1 cellular context compared by ENCODE assay signal in the genomic region with DNA sequence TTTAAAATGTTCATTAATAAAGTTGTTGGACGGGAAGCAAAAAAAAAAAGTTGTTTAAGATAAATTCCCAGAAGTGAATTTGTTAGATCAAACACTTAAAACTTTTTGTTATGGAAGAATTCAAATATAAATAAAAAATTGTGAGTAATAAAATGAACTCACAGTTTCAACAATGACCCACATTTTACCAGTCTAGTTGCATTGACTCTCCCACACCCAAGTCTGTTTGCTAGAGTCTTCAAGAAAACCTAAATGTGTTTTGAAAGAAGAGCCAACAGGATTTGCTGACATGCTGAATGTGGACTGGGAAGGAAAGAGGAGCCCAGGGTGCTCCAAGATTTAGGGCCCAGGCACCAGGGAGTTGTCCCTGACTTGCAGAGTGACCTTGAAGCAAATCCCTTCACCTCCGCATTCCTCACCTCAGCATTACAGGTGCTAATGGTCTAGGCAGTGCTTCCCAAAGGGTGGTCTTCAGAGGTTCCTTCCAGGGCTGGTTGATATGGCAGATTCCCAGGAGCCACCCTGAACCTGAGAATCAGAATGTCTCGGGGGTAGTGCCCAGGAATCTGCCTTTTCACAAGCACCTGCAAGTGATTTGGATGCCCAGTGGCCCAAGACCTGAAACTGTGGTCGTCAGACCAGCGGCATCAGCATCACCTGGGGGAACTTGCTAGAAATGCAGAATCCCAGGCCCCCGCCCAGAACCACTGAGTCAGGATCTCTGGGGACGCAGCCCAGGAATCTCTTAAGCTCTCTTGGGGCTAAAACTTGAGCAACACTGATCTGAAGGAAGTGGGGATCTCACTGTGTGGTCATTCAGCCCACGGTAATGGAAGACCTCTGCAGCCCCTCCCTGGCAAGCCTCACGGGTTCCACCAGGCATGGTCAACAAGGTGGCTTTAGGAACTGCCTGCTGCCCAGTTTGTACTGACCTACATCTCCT.
TF ChIP-seq lines count a peak whose summit lies in the region.

No MANE protein-coding gene starts in this region.

TF ChIP-seq in GM23338, 12 proteins besides CTCF, POLR2A, EP300 and RAD21 (continued from another document):
- TF ChIP-seq, protein P1, sequence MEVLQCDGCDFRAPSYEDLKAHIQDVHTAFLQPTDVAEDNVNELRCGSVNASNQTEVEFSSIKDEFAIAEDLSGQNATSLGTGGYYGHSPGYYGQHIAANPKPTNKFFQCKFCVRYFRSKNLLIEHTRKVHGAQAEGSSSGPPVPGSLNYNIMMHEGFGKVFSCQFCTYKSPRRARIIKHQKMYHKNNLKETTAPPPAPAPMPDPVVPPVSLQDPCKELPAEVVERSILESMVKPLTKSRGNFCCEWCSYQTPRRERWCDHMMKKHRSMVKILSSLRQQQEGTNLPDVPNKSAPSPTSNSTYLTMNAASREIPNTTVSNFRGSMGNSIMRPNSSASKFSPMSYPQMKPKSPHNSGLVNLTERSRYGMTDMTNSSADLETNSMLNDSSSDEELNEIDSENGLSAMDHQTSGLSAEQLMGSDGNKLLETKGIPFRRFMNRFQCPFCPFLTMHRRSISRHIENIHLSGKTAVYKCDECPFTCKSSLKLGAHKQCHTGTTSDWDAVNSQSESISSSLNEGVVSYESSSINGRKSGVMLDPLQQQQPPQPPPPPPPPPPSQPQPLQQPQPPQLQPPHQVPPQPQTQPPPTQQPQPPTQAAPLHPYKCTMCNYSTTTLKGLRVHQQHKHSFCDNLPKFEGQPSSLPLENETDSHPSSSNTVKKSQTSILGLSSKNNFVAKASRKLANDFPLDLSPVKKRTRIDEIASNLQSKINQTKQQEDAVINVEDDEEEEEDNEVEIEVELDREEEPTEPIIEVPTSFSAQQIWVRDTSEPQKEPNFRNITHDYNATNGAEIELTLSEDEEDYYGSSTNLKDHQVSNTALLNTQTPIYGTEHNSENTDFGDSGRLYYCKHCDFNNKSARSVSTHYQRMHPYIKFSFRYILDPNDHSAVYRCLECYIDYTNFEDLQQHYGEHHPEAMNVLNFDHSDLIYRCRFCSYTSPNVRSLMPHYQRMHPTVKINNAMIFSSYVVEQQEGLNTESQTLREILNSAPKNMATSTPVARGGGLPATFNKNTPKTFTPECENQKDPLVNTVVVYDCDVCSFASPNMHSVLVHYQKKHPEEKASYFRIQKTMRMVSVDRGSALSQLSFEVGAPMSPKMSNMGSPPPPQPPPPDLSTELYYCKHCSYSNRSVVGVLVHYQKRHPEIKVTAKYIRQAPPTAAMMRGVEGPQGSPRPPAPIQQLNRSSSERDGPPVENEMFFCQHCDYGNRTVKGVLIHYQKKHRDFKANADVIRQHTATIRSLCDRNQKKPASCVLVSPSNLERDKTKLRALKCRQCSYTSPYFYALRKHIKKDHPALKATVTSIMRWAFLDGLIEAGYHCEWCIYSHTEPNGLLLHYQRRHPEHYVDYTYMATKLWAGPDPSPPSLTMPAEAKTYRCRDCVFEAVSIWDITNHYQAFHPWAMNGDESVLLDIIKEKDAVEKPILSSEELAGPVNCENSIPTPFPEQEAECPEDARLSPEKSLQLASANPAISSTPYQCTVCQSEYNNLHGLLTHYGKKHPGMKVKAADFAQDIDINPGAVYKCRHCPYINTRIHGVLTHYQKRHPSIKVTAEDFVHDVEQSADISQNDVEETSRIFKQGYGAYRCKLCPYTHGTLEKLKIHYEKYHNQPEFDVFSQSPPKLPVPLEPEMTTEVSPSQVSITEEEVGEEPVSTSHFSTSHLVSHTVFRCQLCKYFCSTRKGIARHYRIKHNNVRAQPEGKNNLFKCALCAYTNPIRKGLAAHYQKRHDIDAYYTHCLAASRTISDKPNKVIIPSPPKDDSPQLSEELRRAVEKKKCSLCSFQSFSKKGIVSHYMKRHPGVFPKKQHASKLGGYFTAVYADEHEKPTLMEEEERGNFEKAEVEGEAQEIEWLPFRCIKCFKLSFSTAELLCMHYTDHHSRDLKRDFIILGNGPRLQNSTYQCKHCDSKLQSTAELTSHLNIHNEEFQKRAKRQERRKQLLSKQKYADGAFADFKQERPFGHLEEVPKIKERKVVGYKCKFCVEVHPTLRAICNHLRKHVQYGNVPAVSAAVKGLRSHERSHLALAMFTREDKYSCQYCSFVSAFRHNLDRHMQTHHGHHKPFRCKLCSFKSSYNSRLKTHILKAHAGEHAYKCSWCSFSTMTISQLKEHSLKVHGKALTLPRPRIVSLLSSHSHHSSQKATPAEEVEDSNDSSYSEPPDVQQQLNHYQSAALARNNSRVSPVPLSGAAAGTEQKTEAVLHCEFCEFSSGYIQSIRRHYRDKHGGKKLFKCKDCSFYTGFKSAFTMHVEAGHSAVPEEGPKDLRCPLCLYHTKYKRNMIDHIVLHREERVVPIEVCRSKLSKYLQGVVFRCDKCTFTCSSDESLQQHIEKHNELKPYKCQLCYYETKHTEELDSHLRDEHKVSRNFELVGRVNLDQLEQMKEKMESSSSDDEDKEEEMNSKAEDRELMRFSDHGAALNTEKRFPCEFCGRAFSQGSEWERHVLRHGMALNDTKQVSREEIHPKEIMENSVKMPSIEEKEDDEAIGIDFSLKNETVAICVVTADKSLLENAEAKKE (CRISPR knock-in tag; IDR thresholded peaks at IDR 0.05): no peak
- TF ChIP-seq CREB1 (CRISPR knock-in tag; IDR thresholded peaks at IDR 0.05; ENCODE audit: low read depth) (no peak), NANOG (IDR thresholded peaks at IDR 0.05; ENCODE audit: borderline replicate concordance) (no peak)
